ENCODE assay signal across 25 cellular contexts in genomic region chr6:86537311-86537861, GRCh38.
"Had no signal": no experiment of that assay in that cellular context is flagged by ENCODE, and none has a peak within 500 bp of the region (broad histone marks: within the 10 kb centered on the region; RNA-seq: fewer than 3 reads in every experiment).

No MANE protein-coding gene starts in this region.

- H3K36me3 ChIP-seq: gastrocnemius medialis, heart right ventricle, lower lobe of right lung, prostate gland, spleen, thoracic aorta, tibial nerve, upper lobe of left lung had no signal

- FAIRE-seq: endometrium, urothelium cell line had no signal

- H3K27me3 ChIP-seq: gastrocnemius medialis, heart right ventricle, spleen, tibial nerve, upper lobe of left lung had no signal

- H3K4me1 Mint-ChIP-seq: immature natural killer cell; naive thymus-derived CD8-positive, alpha-beta T cell; nephron progenitor cell; stimulated activated memory B cell treated with anti-CD40 and anti-IgM and Interleukin-4, amounts not matched to agents 10 μg/mL and 1 μg/mL and 100 μg/mL, for 72 hours had no signal

- ATAC-seq: effector memory CD8-positive, alpha-beta T cell; gastrocnemius medialis; heart right ventricle; left colon; left ventricle myocardium superior; lower lobe of right lung; naive thymus-derived CD8-positive, alpha-beta T cell; right cardiac atrium; stimulated activated memory B cell treated with anti-CD40 and anti-IgM and Interleukin-4, amounts not matched to agents 10 μg/mL and 1 μg/mL and 100 μg/mL, for 72 hours had no signal

- H3K4me3 ChIP-seq: gastrocnemius medialis, heart right ventricle, lower lobe of right lung, prostate gland, skin epidermis, spleen, thoracic aorta, tibial nerve, upper lobe of left lung had no signal

- DNase-seq: cortex of kidney; effector memory CD8-positive, alpha-beta T cell; foreskin fibroblast; gastrocnemius medialis; heart right ventricle; immature natural killer cell; islet precursor cell; kidney glomerular epithelial cell; left colon; left ventricle myocardium superior; lower lobe of right lung; naive thymus-derived CD8-positive, alpha-beta T cell; nephron progenitor cell; right cardiac atrium; spleen; stimulated activated CD4-positive, alpha-beta T cell treated with anti-CD3 and anti-CD28 coated beads, Interleukin-4, amount 100 ng/mL, for 4 hours; upper lobe of left lung had no signal

- H3K9me3 Mint-ChIP-seq: nephron progenitor cell had no signal

- H3K4me3 Mint-ChIP-seq: effector memory CD8-positive, alpha-beta T cell; immature natural killer cell; naive thymus-derived CD8-positive, alpha-beta T cell; nephron progenitor cell; stimulated activated memory B cell treated with anti-CD40 and anti-IgM and Interleukin-4, amounts not matched to agents 10 μg/mL and 1 μg/mL and 100 μg/mL, for 72 hours; stimulated activated naive CD8-positive, alpha-beta T cell treated with anti-CD3 and anti-CD28 coated beads, Interleukin-15, Interleukin-2, amounts not matched to agents 100 ng/mL and 50 ng/mL, for 24 hours had no signal

- H3K27ac Mint-ChIP-seq: effector memory CD8-positive, alpha-beta T cell; immature natural killer cell; naive thymus-derived CD8-positive, alpha-beta T cell; nephron progenitor cell; stimulated activated memory B cell treated with anti-CD40 and anti-IgM and Interleukin-4, amounts not matched to agents 10 μg/mL and 1 μg/mL and 100 μg/mL, for 72 hours; stimulated activated naive CD8-positive, alpha-beta T cell treated with anti-CD3 and anti-CD28 coated beads, Interleukin-15, Interleukin-2, amounts not matched to agents 100 ng/mL and 50 ng/mL, for 24 hours had no signal

- H3K36me3 Mint-ChIP-seq: naive thymus-derived CD8-positive, alpha-beta T cell; stimulated activated memory B cell treated with anti-CD40 and anti-IgM and Interleukin-4, amounts not matched to agents 10 μg/mL and 1 μg/mL and 100 μg/mL, for 72 hours had no signal

- H3K27me3 Mint-ChIP-seq: effector memory CD8-positive, alpha-beta T cell; naive thymus-derived CD8-positive, alpha-beta T cell; stimulated activated memory B cell treated with anti-CD40 and anti-IgM and Interleukin-4, amounts not matched to agents 10 μg/mL and 1 μg/mL and 100 μg/mL, for 72 hours; stimulated activated naive CD8-positive, alpha-beta T cell treated with anti-CD3 and anti-CD28 coated beads, Interleukin-15, Interleukin-2, amounts not matched to agents 100 ng/mL and 50 ng/mL, for 24 hours had no signal
